In genomic region chr2:46859482-46859881, GRCh38 we compare ENCODE assay signal across 1 cellular context.
TF ChIP-seq lines count a peak whose summit lies in the region.

No MANE protein-coding gene starts in this region.

TF ChIP-seq in IMR-90, 13 proteins besides CTCF, POLR2A, EP300 and RAD21 (continued from another document):
- TF ChIP-seq MAZ (IDR thresholded peaks at IDR 0.05; ENCODE audit: borderline replicate concordance, low read depth, low read length) (no peak), SMC3 (IDR thresholded peaks at IDR 0.05; ENCODE audit: low read depth, low read length) (no peak), USF2 (IDR thresholded peaks at IDR 0.05; ENCODE audit: low read depth, low read length) (no peak), CEBPB (IDR thresholded peaks at IDR 0.05; ENCODE audit: low read depth, low read length) (no peak), ELK1 (IDR thresholded peaks at IDR 0.05; ENCODE audit: borderline replicate concordance, low read depth, low read length) (no peak), FOS (IDR thresholded peaks at IDR 0.05; ENCODE audit: low read depth, low read length) (no peak), MAFK (IDR thresholded peaks at IDR 0.05; ENCODE audit: low read depth, low read length) (no peak), CHD1 (IDR thresholded peaks at IDR 0.05; ENCODE audit: low read depth, low read length) (no peak), RCOR1 (IDR thresholded peaks at IDR 0.05; ENCODE audit: insufficient replicate concordance, low read length) (no peak), MXI1 (IDR thresholded peaks at IDR 0.05; ENCODE audit: borderline replicate concordance, low read depth, low read length) (no peak)
